ENCODE assay signal across 16 cellular contexts in the genomic region with DNA sequence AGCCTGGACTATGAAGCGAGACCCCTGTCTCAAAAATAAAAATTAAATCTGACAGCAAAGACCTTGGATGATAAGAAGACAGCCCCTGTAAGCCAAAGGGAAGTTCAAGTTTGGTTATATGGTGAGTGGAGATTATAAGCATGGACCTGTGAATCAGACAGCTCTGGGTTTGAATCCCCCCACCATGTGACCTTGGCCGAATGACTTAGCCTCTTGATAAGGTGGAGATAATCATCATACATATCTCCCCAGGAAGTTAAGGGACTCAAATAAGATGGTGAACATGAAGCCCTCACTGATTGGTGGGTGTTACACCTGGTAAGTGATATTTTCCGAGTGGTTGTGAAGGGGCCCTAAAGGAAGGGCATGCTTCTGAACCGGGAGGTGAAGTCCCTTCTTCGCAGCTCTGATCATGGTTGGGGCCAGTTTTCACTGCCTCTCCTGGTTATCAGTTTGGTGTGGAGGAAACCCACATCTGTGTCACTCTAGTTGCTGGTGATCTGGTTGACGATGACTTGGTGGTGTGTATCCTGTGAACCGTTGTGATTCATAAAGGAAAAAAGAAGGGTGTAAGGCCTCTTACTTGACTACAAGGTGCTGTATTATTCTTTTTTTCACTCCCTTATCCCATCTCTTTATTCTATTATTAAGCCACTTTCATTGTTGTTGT.
A peak's percentile ranks its signal among the peaks of the same experiment; 100 is the strongest.
DNase-seq lines count a peak whose midpoint lies in the region; ATAC-seq and TF ChIP-seq lines count a peak whose summit lies in the region.
"Had no signal": no experiment of that assay in that cellular context is flagged by ENCODE, and none has a peak within 500 bp of the region (broad histone marks: within the 10 kb centered on the region; RNA-seq: fewer than 3 reads in every experiment).

No MANE protein-coding gene starts in this region.

- no peak for ATAC-seq in Right ventricle myocardium inferior
- no peak for ATAC-seq in left lung
- no peak for ATAC-seq in HG02678 (IDR thresholded peaks at IDR 0.05; ENCODE audit: unreplicated experiment)
- ATAC-seq: left cardiac atrium had no signal

- peaks cover 0 to 7% (median 3%) of the 10 kb centered on the region in 5 experiments for H3K9me3 Mint-ChIP-seq in brain
- no peaks in the 10 kb centered on the region for H3K9me3 Mint-ChIP-seq in osteocyte (ENCODE audit: unreplicated experiment)
- no peaks in the 10 kb centered on the region for H3K9me3 Mint-ChIP-seq in type B pancreatic cell
- H3K9me3 Mint-ChIP-seq: central memory CD8-positive, alpha-beta T cell had no signal

- H3K4me3 ChIP-seq in left ventricle myocardium inferior, result no peak overlapping the region
- no peak overlapping the region for H3K4me3 ChIP-seq in left lung
- H3K4me3 ChIP-seq: MG63 had no signal

- H3K36me3 ChIP-seq in left ventricle myocardium inferior (peaks cover 20% of the 10 kb centered on the region), left lung (peaks cover 0 to 46% of the 10 kb centered on the region in 2 donors)
- H3K36me3 ChIP-seq: MG63 had no signal

- no peak for TF ChIP-seq CTCF in left ventricle myocardium inferior (IDR thresholded peaks at IDR 0.05; ENCODE audit: borderline replicate concordance)
- no peak for TF ChIP-seq CTCF in brain (conservative IDR thresholded peaks at IDR 0.05)
- TF ChIP-seq CTCF in osteocyte (IDR thresholded peaks at IDR 0.05), result no peak
- TF ChIP-seq CTCF in type B pancreatic cell (conservative IDR thresholded peaks at IDR 0.05), result no peak
- TF ChIP-seq CTCF in left lung (IDR thresholded peaks at IDR 0.05), result no peak

- H3K4me3 Mint-ChIP-seq in brain (no peak overlapping the region), osteocyte (ENCODE audit: unreplicated experiment) (no peak overlapping the region), type B pancreatic cell (no peak overlapping the region)
- H3K4me3 Mint-ChIP-seq: central memory CD8-positive, alpha-beta T cell had no signal

- DNase-seq in left ventricle myocardium inferior, result no peak
- no peak for DNase-seq in Right ventricle myocardium inferior (ENCODE audit: missing footprints)
- DNase-seq in osteocyte (ENCODE audit: extremely low spot score, unreplicated experiment), result no peak
- no peak for DNase-seq in type B pancreatic cell (ENCODE audit: extremely low spot score, unreplicated experiment)
- no peak for DNase-seq in left lung
- no peak for DNase-seq in NCI-H2171 (lab: John Stamatoyannopoulos, UW)
- DNase-seq: activated CD4-positive, alpha-beta T cell treated with anti-CD3 and anti-CD28 coated beads for 1 hour; activated naive CD4-positive, alpha-beta T cell treated with Interleukin-2 at 50 U/mL for 16 hours; AML-193; Calu3; head of caudate nucleus; left cardiac atrium; MG63 had no signal

- H3K4me1 Mint-ChIP-seq in brain (peaks cover 39% of the 10 kb centered on the region), osteocyte (ENCODE audit: unreplicated experiment) (peaks cover 22% of the 10 kb centered on the region), type B pancreatic cell (ENCODE audit: unreplicated experiment) (peaks cover 38% of the 10 kb centered on the region)

- H3K27ac Mint-ChIP-seq in brain, result peak overlapping the region in 4 of 5 experiments; percentile 94 to 99 (median 98)
- H3K27ac Mint-ChIP-seq in osteocyte (ENCODE audit: unreplicated experiment), result peak overlapping the region; percentile 92
- H3K27ac Mint-ChIP-seq in type B pancreatic cell, result peak overlapping the region; percentile 79

- intact Hi-C loops in left ventricle myocardium inferior (cut with micrococcal nuclease), result no loop called here
- intact Hi-C loops in Right ventricle myocardium inferior (cut with DNase I), result no loop called here
- intact Hi-C loops in left lung (cut with DNase I), result no loop called here

- H3K4me1 ChIP-seq in left ventricle myocardium inferior (peaks cover 17% of the 10 kb centered on the region), left lung (peaks cover 0 to 6% of the 10 kb centered on the region in 2 donors)

- H3K27me3 ChIP-seq in left ventricle myocardium inferior (ENCODE audit: low read depth), result no peaks in the 10 kb centered on the region
- no peaks in the 10 kb centered on the region for H3K27me3 ChIP-seq in left lung
- H3K27me3 ChIP-seq: MG63 had no signal

- H3K27ac ChIP-seq in left ventricle myocardium inferior (replicated peaks), result peak overlapping the region; percentile 87
- H3K27ac ChIP-seq in left lung, result peak overlapping the region in 1 of 2 donors; percentile 63

- H3K36me3 Mint-ChIP-seq in brain, result peaks cover 51% of the 10 kb centered on the region
- H3K36me3 Mint-ChIP-seq in osteocyte (ENCODE audit: unreplicated experiment), result peaks cover 30% of the 10 kb centered on the region
- peaks cover 19% of the 10 kb centered on the region for H3K36me3 Mint-ChIP-seq in type B pancreatic cell

- H3K27me3 Mint-ChIP-seq in brain (no peaks in the 10 kb centered on the region), osteocyte (ENCODE audit: unreplicated experiment) (no peaks in the 10 kb centered on the region), type B pancreatic cell (peaks cover 6% of the 10 kb centered on the region)
- H3K27me3 Mint-ChIP-seq: central memory CD8-positive, alpha-beta T cell had no signal

- H3K9me3 ChIP-seq in left ventricle myocardium inferior (replicated peaks), result no peaks in the 10 kb centered on the region
- no peaks in the 10 kb centered on the region for H3K9me3 ChIP-seq in left lung
